ENCODE assay signal across 23 cellular contexts in genomic region chr4:123622572-123622971, GRCh38.
DNase-seq lines count a peak whose midpoint lies in the region; FAIRE-seq and TF ChIP-seq lines count a peak whose summit lies in the region.
"Had no signal": no experiment of that assay in that cellular context is flagged by ENCODE, and none has a peak within 500 bp of the region (broad histone marks: within the 10 kb centered on the region; RNA-seq: fewer than 3 reads in every experiment).

No MANE protein-coding gene starts in this region.

- intact Hi-C loops in activated T-helper 2 cell treated with anti-CD3 and anti-CD28 coated beads, Interferon-gamma antibody, Interleukin-2, Interleukin-4, amounts not matched to agents 10 μg/mL and 5 μg/mL and 100 μg/mL, durations not matched to agents 14 hours and 24 hours and 36 hours (cut with micrococcal nuclease) = no loop called here

- H3K36me3 Mint-ChIP-seq in HFFc6 (ENCODE audit: low read depth) = no peaks in the 10 kb centered on the region
- peaks cover 3 to 10% (median 4%) of the 10 kb centered on the region in 3 donors for H3K36me3 Mint-ChIP-seq in immature natural killer cell
- no peaks in the 10 kb centered on the region for H3K36me3 Mint-ChIP-seq in progenitor cell of endocrine pancreas (ENCODE audit: insufficient read depth)
- no peaks in the 10 kb centered on the region for H3K36me3 Mint-ChIP-seq in activated T-helper 2 cell treated with anti-CD3 and anti-CD28 coated beads, Interferon-gamma antibody, Interleukin-2, Interleukin-4, amounts not matched to agents 10 μg/mL and 5 μg/mL and 100 μg/mL, durations not matched to agents 14 hours and 24 hours and 36 hours (ENCODE audit: low read depth)
- H3K36me3 Mint-ChIP-seq: IgD-negative memory B cell had no signal

- H3K4me1 Mint-ChIP-seq in HFFc6 (ENCODE audit: low read depth) (no peaks in the 10 kb centered on the region; the same call in 1 of the 2 replicates), immature natural killer cell (peaks cover 43 to 72% of the 10 kb centered on the region in 2 donors), progenitor cell of endocrine pancreas (ENCODE audit: low read depth) (peaks cover 19% of the 10 kb centered on the region)
- peaks cover 10% of the 10 kb centered on the region for H3K4me1 Mint-ChIP-seq in activated T-helper 2 cell treated with anti-CD3 and anti-CD28 coated beads, Interferon-gamma antibody, Interleukin-2, Interleukin-4, amounts not matched to agents 10 μg/mL and 5 μg/mL and 100 μg/mL, durations not matched to agents 14 hours and 24 hours and 36 hours (ENCODE audit: low read depth)

- H3K9me3 Mint-ChIP-seq in HFFc6 (no peaks in the 10 kb centered on the region), immature natural killer cell (peaks cover 0 to 7% (median 3%) of the 10 kb centered on the region in 6 donors), progenitor cell of endocrine pancreas (ENCODE audit: low read depth) (peaks cover 4% of the 10 kb centered on the region)
- no peaks in the 10 kb centered on the region for H3K9me3 Mint-ChIP-seq in activated T-helper 2 cell treated with anti-CD3 and anti-CD28 coated beads, Interferon-gamma antibody, Interleukin-2, Interleukin-4, amounts not matched to agents 10 μg/mL and 5 μg/mL and 100 μg/mL, durations not matched to agents 14 hours and 24 hours and 36 hours
- H3K9me3 Mint-ChIP-seq: IgD-negative memory B cell had no signal

- FAIRE-seq in TTC549 (lab: Jason Lieb, UNC) = peak; percentile 61
- FAIRE-seq: D721Med, GM12892, RCC 7860 had no signal

- H3K27me3 Mint-ChIP-seq in HFFc6 (ENCODE audit: insufficient read depth) (no peaks in the 10 kb centered on the region; the same call in 1 of the 2 replicates), immature natural killer cell (ENCODE audit: low read depth in 3 of 3) (peaks cover 0 to 3% (median 3%) of the 10 kb centered on the region in 3 donors), progenitor cell of endocrine pancreas (no peaks in the 10 kb centered on the region)
- H3K27me3 Mint-ChIP-seq in activated T-helper 2 cell treated with anti-CD3 and anti-CD28 coated beads, Interferon-gamma antibody, Interleukin-2, Interleukin-4, amounts not matched to agents 10 μg/mL and 5 μg/mL and 100 μg/mL, durations not matched to agents 14 hours and 24 hours and 36 hours (ENCODE audit: low read depth) = peaks cover 11% of the 10 kb centered on the region

- TF ChIP-seq CTCF in HFFc6 (IDR thresholded peaks at IDR 0.05) (0 out of 2 replicates have a peak, but pooled peaks have one; percentile 15), progenitor cell of endocrine pancreas (IDR thresholded peaks at IDR 0.05; ENCODE audit: unreplicated experiment) (peak; percentile 9)

- H3K27ac Mint-ChIP-seq in HFFc6 = no peak overlapping the region
- peak overlapping the region in 2 of 6 donors; percentile 25 to 41 for H3K27ac Mint-ChIP-seq in immature natural killer cell
- no peak overlapping the region for H3K27ac Mint-ChIP-seq in progenitor cell of endocrine pancreas
- H3K27ac Mint-ChIP-seq in activated T-helper 2 cell treated with anti-CD3 and anti-CD28 coated beads, Interferon-gamma antibody, Interleukin-2, Interleukin-4, amounts not matched to agents 10 μg/mL and 5 μg/mL and 100 μg/mL, durations not matched to agents 14 hours and 24 hours and 36 hours = no peak overlapping the region
- H3K27ac Mint-ChIP-seq: IgD-negative memory B cell had no signal

- DNase-seq in HFFc6 (no peak), immature natural killer cell (peak in 2 of 3 donors; percentile 4 to 24), progenitor cell of endocrine pancreas (ENCODE audit: low spot score, unreplicated experiment) (no peak), putamen (ENCODE audit: low spot score) (no peak), activated T-cell treated with anti-CD3 and anti-CD28 coated beads for 4 hours (no peak)
- no peak for DNase-seq in activated T-helper 2 cell treated with anti-CD3 and anti-CD28 coated beads, Interferon-gamma antibody, Interleukin-2, Interleukin-4, amounts not matched to agents 10 μg/mL and 5 μg/mL and 100 μg/mL, durations not matched to agents 14 hours and 24 hours and 36 hours (ENCODE audit: low spot score)
- DNase-seq: BE2C; DMS79; GOT3; MV-4-11; NCI-H1105 treated with DMSO at 0.1 percent for 48 hours; NCI-H2081; NCI-H2171; NCI-H345; NCI-H524; NCI-H774; NK-92 treated with Interleukin-12 subunit alpha and Interleukin-12 subunit beta, amount 100 ng/mL, for 24 hours; SJCRH30 had no signal

- H3K4me3 Mint-ChIP-seq in HFFc6 (no peak overlapping the region), immature natural killer cell (peak overlapping the region in 2 of 5 donors; percentile 3 to 12), progenitor cell of endocrine pancreas (ENCODE audit: low read depth) (no peak overlapping the region)
- H3K4me3 Mint-ChIP-seq in activated T-helper 2 cell treated with anti-CD3 and anti-CD28 coated beads, Interferon-gamma antibody, Interleukin-2, Interleukin-4, amounts not matched to agents 10 μg/mL and 5 μg/mL and 100 μg/mL, durations not matched to agents 14 hours and 24 hours and 36 hours (ENCODE audit: low read depth) = no peak overlapping the region
- H3K4me3 Mint-ChIP-seq: IgD-negative memory B cell had no signal

Comparison
In these comparisons a context has a peak if more than half of its experiments do, and no peak if none do; other contexts are left out.
1. DNase-seq: peak in immature natural killer cell (2 of 3); none in HFFc6 (single experiment), progenitor cell of endocrine pancreas (single experiment), activated T-helper 2 cell treated with anti-CD3 and anti-CD28 coated beads, Interferon-gamma antibody, Interleukin-2, Interleukin-4, amounts not matched to agents 10 μg/mL and 5 μg/mL and 100 μg/mL, durations not matched to agents 14 hours and 24 hours and 36 hours (single experiment), putamen (single experiment) and activated T-cell treated with anti-CD3 and anti-CD28 coated beads for 4 hours (single experiment).